Comparison of ENCODE assay signal across 22 cellular contexts in the genomic region with DNA sequence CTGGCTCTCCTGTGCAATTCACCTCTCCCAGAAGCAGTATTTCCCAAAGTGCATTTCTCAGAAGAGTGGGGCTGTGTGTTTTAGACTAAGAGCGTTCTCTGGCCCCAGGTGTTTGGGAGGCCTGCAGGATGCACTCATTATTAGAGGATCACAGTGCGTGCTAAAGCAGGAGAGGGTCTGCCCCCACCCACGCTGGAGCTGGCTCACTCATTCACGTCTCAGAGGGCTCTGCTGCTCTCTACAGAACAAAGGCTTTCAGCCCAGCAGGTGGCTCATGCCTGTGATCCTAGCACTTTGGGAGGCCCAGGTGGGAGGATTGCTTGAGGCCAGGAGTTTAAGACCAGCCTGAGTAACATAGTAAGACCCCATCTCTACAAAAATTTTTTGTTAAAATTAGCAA.
"Had no signal": no experiment of that assay in that cellular context is flagged by ENCODE, and none has a peak within 500 bp of the region (broad histone marks: within the 10 kb centered on the region; RNA-seq: fewer than 3 reads in every experiment).

No MANE protein-coding gene starts in this region.

- H3K9me3 ChIP-seq: body of pancreas, esophagus squamous epithelium, gastrocnemius medialis, left lung, spleen, thyroid gland, upper lobe of right lung had no signal

- H3K36me3 Mint-ChIP-seq: activated naive CD4-positive, alpha-beta T cell treated with anti-CD3 and anti-CD28 coated beads, Interleukin-2, amount 10 ng/mL, durations not matched to agents 7 days and 5 days; naive B cell had no signal

- H3K9me3 Mint-ChIP-seq: endodermal cell had no signal

- ATAC-seq: body of pancreas, gastrocnemius medialis, upper lobe of right lung had no signal

- H3K27me3 ChIP-seq: body of pancreas, cardiac muscle cell, esophagus squamous epithelium, gastrocnemius medialis, left lung, spleen, thyroid gland, upper lobe of right lung had no signal

- H3K4me3 ChIP-seq: body of pancreas, cardiac muscle cell, esophagus squamous epithelium, gastrocnemius medialis, left lung, lung, spleen, thyroid gland, upper lobe of right lung had no signal

- H3K4me1 ChIP-seq: body of pancreas, esophagus squamous epithelium, gastrocnemius medialis, left lung, thyroid gland, upper lobe of right lung had no signal

- H3K27ac Mint-ChIP-seq: activated naive CD4-positive, alpha-beta T cell treated with anti-CD3 and anti-CD28 coated beads, Interleukin-2, amount 10 ng/mL, durations not matched to agents 7 days and 5 days; endodermal cell; naive B cell had no signal

- H3K27ac ChIP-seq: body of pancreas, cardiac muscle cell, esophagus squamous epithelium, gastrocnemius medialis, left lung, spleen, thyroid gland, upper lobe of right lung, WERI-Rb-1 had no signal

- DNase-seq: activated CD8-positive, alpha-beta memory T cell treated with anti-CD3 and anti-CD28 coated beads, Interleukin-2, amount 50 U/mL, for 48 hours; activated effector memory CD4-positive, alpha-beta T cell treated with anti-CD3 and anti-CD28 coated beads, Interleukin-2, amount 50 U/mL, for 16 hours; activated naive CD4-positive, alpha-beta T cell treated with anti-CD3 and anti-CD28 coated beads, Interleukin-2, amount 10 ng/mL, durations not matched to agents 7 days and 5 days; anterior cingulate cortex; body of pancreas; cortex of kidney; endodermal cell; esophagus squamous epithelium; gastrocnemius medialis; hippocampal formation; kidney glomerular epithelial cell; left lung; naive B cell; posterior cingulate gyrus; spleen; stimulated activated naive CD4-positive, alpha-beta T cell; substantia nigra; thyroid gland; upper lobe of right lung; WERI-Rb-1 had no signal

- H3K27me3 Mint-ChIP-seq: activated naive CD4-positive, alpha-beta T cell treated with anti-CD3 and anti-CD28 coated beads, Interleukin-2, amount 10 ng/mL, durations not matched to agents 7 days and 5 days had no signal

- H3K4me1 Mint-ChIP-seq: activated naive CD4-positive, alpha-beta T cell treated with anti-CD3 and anti-CD28 coated beads, Interleukin-2, amount 10 ng/mL, durations not matched to agents 7 days and 5 days; naive B cell had no signal

- H3K4me3 Mint-ChIP-seq: activated naive CD4-positive, alpha-beta T cell treated with anti-CD3 and anti-CD28 coated beads, Interleukin-2, amount 10 ng/mL, durations not matched to agents 7 days and 5 days; endodermal cell; naive B cell had no signal

- H3K36me3 ChIP-seq: cardiac muscle cell, esophagus squamous epithelium, gastrocnemius medialis, left lung, spleen, thyroid gland, upper lobe of right lung, WERI-Rb-1 had no signal
